In the genomic region with DNA sequence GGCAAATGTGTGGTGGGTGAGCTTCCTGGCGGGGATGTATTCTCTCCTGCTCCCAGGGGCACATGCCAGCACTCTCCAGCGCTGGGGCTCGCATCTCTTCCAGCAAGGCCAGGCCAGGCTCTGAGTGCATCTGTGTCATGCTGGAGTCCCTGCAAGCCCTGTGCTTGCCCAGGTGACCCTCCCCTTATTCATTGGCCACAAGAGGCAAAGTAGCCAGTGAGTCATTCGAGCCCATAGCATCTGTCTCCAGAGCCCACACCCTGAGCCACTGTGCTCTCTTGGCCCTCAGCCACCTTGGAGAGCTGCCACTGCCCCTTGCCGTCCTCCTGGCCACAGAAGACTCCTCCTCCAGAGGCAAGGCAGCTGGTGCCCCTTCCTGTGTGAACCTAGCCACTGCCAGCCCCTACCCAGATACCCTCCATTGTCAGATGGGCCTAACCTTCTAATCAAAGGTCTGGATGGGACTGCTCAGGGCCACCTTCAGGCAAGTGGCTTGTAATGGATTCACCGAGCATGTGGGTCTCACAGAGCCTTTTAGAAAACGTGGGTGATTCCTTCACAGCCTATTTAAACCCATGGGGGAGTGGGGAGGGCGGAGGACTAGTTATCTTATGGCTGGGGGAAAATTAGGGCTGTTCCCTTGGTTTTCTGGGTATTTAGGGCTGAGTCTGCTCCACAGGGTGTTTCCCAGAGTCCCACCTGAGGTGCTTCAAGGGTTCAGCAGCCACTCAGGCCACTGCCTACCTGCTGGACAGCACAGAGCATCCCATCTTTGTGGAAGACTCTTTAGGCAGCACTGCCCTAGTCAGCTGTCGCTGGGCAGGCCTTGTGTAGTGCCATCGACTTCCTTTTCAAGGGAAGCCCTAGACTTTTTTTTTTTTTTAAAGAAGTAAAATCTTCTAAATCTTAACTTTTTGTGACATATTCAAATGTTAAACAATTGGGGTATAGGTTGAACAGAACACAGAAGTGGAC, we compare ENCODE assay signal across 11 cellular contexts.
A peak's percentile ranks its signal among the peaks of the same experiment; 100 is the strongest.
DNase-seq lines count a peak whose midpoint lies in the region; ATAC-seq and TF ChIP-seq lines count a peak whose summit lies in the region.
"Had no signal": no experiment of that assay in that cellular context is flagged by ENCODE, and none has a peak within 500 bp of the region (broad histone marks: within the 10 kb centered on the region; RNA-seq: fewer than 3 reads in every experiment).

No MANE protein-coding gene starts in this region.

- H3K9me3 Mint-ChIP-seq in natural killer cell treated with Interleukin-12 subunit alpha and Interleukin-12 subunit beta and Interleukin-15 and Interleukin-18, amount 100 ng/mL, for 72 hours, result no peaks in the 10 kb centered on the region
- H3K9me3 Mint-ChIP-seq: neural crest cell had no signal

- H3K4me3 ChIP-seq in choroid plexus epithelial cell (ENCODE audit: low read depth, low read length) (no peak overlapping the region), retinal pigment epithelial cell (ENCODE audit: low read length) (no peak overlapping the region)

- no peak for ATAC-seq in natural killer cell treated with Interleukin-12 subunit alpha and Interleukin-12 subunit beta and Interleukin-15 and Interleukin-18, amount 100 ng/mL, for 72 hours
- no peak for ATAC-seq in GM21529 (IDR thresholded peaks at IDR 0.05; ENCODE audit: unreplicated experiment)

- TF ChIP-seq CTCF in choroid plexus epithelial cell (conservative IDR thresholded peaks at IDR 0.05; ENCODE audit: low read depth, low read length) (no peak), retinal pigment epithelial cell (conservative IDR thresholded peaks at IDR 0.05; ENCODE audit: low read depth, low read length) (no peak)

- H3K27me3 Mint-ChIP-seq in natural killer cell treated with Interleukin-12 subunit alpha and Interleukin-12 subunit beta and Interleukin-15 and Interleukin-18, amount 100 ng/mL, for 72 hours, result peaks cover 0 to 11% of the 10 kb centered on the region in 2 donors

- no peak overlapping the region for H3K4me3 Mint-ChIP-seq in natural killer cell treated with Interleukin-12 subunit alpha and Interleukin-12 subunit beta and Interleukin-15 and Interleukin-18, amount 100 ng/mL, for 72 hours
- H3K4me3 Mint-ChIP-seq: neural crest cell had no signal

- H3K36me3 Mint-ChIP-seq in natural killer cell treated with Interleukin-12 subunit alpha and Interleukin-12 subunit beta and Interleukin-15 and Interleukin-18, amount 100 ng/mL, for 72 hours, result no peaks in the 10 kb centered on the region

- H3K4me1 Mint-ChIP-seq in natural killer cell treated with Interleukin-12 subunit alpha and Interleukin-12 subunit beta and Interleukin-15 and Interleukin-18, amount 100 ng/mL, for 72 hours (ENCODE audit: low read depth in 2 of 2), result peaks cover 58 to 61% of the 10 kb centered on the region in 2 donors

- peak overlapping the region in 1 of 2 donors; percentile 43 for H3K27ac Mint-ChIP-seq in natural killer cell treated with Interleukin-12 subunit alpha and Interleukin-12 subunit beta and Interleukin-15 and Interleukin-18, amount 100 ng/mL, for 72 hours

- DNase-seq in DMS53 (lab: John Stamatoyannopoulos, UW), result peak; percentile 71
- no peak for DNase-seq in DMS53 treated with DMSO at 0.1 percent for 48 hours (lab: John Stamatoyannopoulos, UW; ENCODE audit: unreplicated experiment)
- peak; percentile 12 for DNase-seq in NCI-H446 treated with DMSO at 0.1 percent for 48 hours (lab: John Stamatoyannopoulos, UW)
- DNase-seq in choroid plexus epithelial cell (ENCODE audit: low read depth), result peak; percentile 7
- DNase-seq in retinal pigment epithelial cell (ENCODE audit: low read depth), result peak; percentile 61
- DNase-seq in natural killer cell treated with Interleukin-12 subunit alpha and Interleukin-12 subunit beta and Interleukin-15 and Interleukin-18, amount 100 ng/mL, for 72 hours (ENCODE audit: low spot score), result no peak
- DNase-seq in globus pallidus (ENCODE audit: low spot score), result no peak
- DNase-seq: activated CD4-positive, alpha-beta T cell treated with anti-CD3 and anti-CD28 coated beads, Interleukin-2, amount 50 U/mL, for 48 hours; Karpas-422 had no signal

Comparison
In these comparisons a context has a peak if more than half of its experiments do, and no peak if none do; other contexts are left out.
1. DNase-seq: peak in DMS53 (single experiment), NCI-H446 treated with DMSO at 0.1 percent for 48 hours (single experiment), choroid plexus epithelial cell (single experiment) and retinal pigment epithelial cell (single experiment); none in DMS53 treated with DMSO at 0.1 percent for 48 hours (single experiment), natural killer cell treated with Interleukin-12 subunit alpha and Interleukin-12 subunit beta and Interleukin-15 and Interleukin-18, amount 100 ng/mL, for 72 hours (single experiment) and globus pallidus (single experiment).